23 cellular contexts compared by ENCODE assay signal in the genomic region with DNA sequence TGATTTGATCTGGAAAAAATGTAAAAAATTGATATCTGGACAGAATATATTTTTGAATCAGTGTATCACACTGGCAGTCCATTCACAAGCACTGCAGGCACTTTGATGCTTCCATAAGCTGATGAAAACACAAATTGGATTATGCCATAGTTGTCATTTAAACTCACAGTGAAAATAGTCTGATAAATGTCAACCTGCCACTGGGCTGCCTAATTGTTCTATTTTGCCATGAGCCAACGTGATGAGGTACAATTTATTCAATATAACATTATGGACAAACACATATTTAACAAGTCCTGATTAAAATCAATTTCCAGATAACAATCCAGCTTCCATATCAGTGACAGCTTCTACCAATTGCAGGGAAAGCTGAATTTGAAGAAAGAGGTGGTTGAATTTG.
"Had no signal": no experiment of that assay in that cellular context is flagged by ENCODE, and none has a peak within 500 bp of the region (broad histone marks: within the 10 kb centered on the region; RNA-seq: fewer than 3 reads in every experiment).

No MANE protein-coding gene starts in this region.

- DNase-seq: dermis blood vessel endothelial cell; dorsolateral prefrontal cortex; effector CD4-positive, alpha-beta T cell; effector memory CD4-positive, alpha-beta T cell; foreskin keratinocyte; heart left ventricle; hypothalamus; left cardiac atrium; left lung; left ventricle myocardium superior; lower lobe of right lung; mesenchymal stem cell; midbrain; naive thymus-derived CD4-positive, alpha-beta T cell had no signal

- H3K4me1 ChIP-seq: esophagus muscularis mucosa, foreskin keratinocyte, gastroesophageal sphincter, heart left ventricle, left lung, lower lobe of right lung had no signal

- H3K79me2 ChIP-seq: hepatocyte had no signal

- H3K9me3 ChIP-seq: esophagus muscularis mucosa, gastroesophageal sphincter, lower lobe of right lung had no signal

- H3K4me2 ChIP-seq: hepatocyte had no signal

- H2AFZ ChIP-seq: hepatocyte had no signal

- H3K36me3 ChIP-seq: esophagus muscularis mucosa, gastroesophageal sphincter, heart left ventricle, left lung, lower lobe of right lung had no signal

- FAIRE-seq: colon, endothelial cell of umbilical vein, frontal cortex, islet of Langerhans, keratinocyte had no signal

- H3K27me3 ChIP-seq: dorsolateral prefrontal cortex, esophagus muscularis mucosa, foreskin keratinocyte, gastroesophageal sphincter, heart left ventricle, hepatocyte, left lung had no signal

- H3K4me3 ChIP-seq: coronary artery, dorsolateral prefrontal cortex, esophagus muscularis mucosa, gastroesophageal sphincter, heart left ventricle, hepatocyte, left lung, lower lobe of right lung had no signal

- H3K27ac ChIP-seq: coronary artery, dorsolateral prefrontal cortex, esophagus muscularis mucosa, foreskin keratinocyte, gastroesophageal sphincter, heart left ventricle, hepatocyte, left lung, lower lobe of right lung had no signal
